8 cellular contexts compared by ENCODE assay signal in the genomic region with DNA sequence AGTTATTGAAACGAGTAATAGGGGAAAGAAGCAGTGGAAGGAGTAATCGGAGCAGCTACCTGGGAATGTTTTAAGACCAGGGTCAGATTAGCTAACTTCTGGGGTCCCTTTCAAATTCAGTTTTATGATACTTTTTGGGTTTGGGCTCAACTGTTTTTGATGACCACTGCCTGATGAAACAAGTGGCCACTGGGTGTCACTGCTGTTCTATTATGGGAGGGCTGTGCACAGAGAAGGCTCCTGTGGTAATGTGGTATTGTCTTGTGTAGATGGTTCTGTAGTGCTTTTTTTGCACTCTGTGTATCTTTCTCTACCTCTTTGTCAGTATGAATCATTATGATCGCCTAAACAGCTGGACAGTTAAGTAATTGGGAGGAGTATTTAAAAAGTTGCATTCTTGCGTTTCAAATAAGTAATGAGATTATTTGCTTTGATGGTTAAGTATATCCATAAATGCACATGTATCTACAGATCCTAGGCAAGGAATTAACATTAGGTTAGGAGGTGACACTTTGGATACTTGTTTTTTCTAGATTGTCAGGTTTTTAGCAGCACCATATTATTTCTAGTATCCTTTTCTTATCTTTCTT.
DNase-seq lines count a peak whose midpoint lies in the region; ATAC-seq and TF ChIP-seq lines count a peak whose summit lies in the region.

No MANE protein-coding gene starts in this region.

- no peak for TF ChIP-seq POLR2A in vagina (IDR thresholded peaks at IDR 0.05)

- no peaks in the 10 kb centered on the region for H4K20me1 ChIP-seq in neural cell (ENCODE audit: insufficient read depth)

- DNase-seq in BE2C = peak; percentile 57
- DNase-seq in NCI-H1417 (lab: John Stamatoyannopoulos, UW) = peak in 2 of 3 experiments; percentile 58 to 87
- peak; percentile 80 for DNase-seq in fibroblast of mammary gland (ENCODE audit: low read depth)
- no peak for DNase-seq in vagina (ENCODE audit: extremely low spot score in 2 of 2)

- H2AFZ ChIP-seq in neural cell (ENCODE audit: low read depth, low read length) = no peak overlapping the region

- H3K4me1 ChIP-seq in BE2C = no peaks in the 10 kb centered on the region
- H3K4me1 ChIP-seq in vagina = no peaks in the 10 kb centered on the region

- intact Hi-C loops in vagina (cut with DNase I) = no loop called here

- H3K27me3 ChIP-seq in BE2C = no peaks in the 10 kb centered on the region
- H3K27me3 ChIP-seq in neural cell (ENCODE audit: insufficient read depth, low read depth, low read length) = no peaks in the 10 kb centered on the region
- no peaks in the 10 kb centered on the region for H3K27me3 ChIP-seq in vagina

- no peaks in the 10 kb centered on the region for H3K79me2 ChIP-seq in neural cell (replicated peaks; ENCODE audit: insufficient read depth, low read length)

- H3K4me3 ChIP-seq in BE2C (ENCODE audit: low read depth, low read length) (no peak overlapping the region), fibroblast of mammary gland (ENCODE audit: control insufficient read depth, low read depth, low read length) (no peak overlapping the region), neural cell (ENCODE audit: low read length) (no peak overlapping the region), vagina (no peak overlapping the region)

- peak; percentile 84 for ATAC-seq in GM18519 (IDR thresholded peaks at IDR 0.05; ENCODE audit: low FRiP score, unreplicated experiment)
- ATAC-seq in HG02943 (IDR thresholded peaks at IDR 0.05; ENCODE audit: low read depth, unreplicated experiment) = peak; percentile 91

- H3F3A ChIP-seq in neural cell (ENCODE audit: insufficient read depth, low read length, poor library complexity, severe bottlenecking) = no peaks in the 10 kb centered on the region

- H3K36me3 ChIP-seq in BE2C = no peaks in the 10 kb centered on the region
- H3K36me3 ChIP-seq in neural cell (ENCODE audit: insufficient read depth, low read length) = no peaks in the 10 kb centered on the region
- no peaks in the 10 kb centered on the region for H3K36me3 ChIP-seq in vagina

- H3K9me3 ChIP-seq in BE2C (no peaks in the 10 kb centered on the region; the same call in 1 of the 2 replicates), neural cell (ENCODE audit: low read length) (no peaks in the 10 kb centered on the region), vagina (no peaks in the 10 kb centered on the region)

- TF ChIP-seq RAD21 in neural cell (conservative IDR thresholded peaks at IDR 0.05) = peak; percentile 97

- H3K9me2 ChIP-seq in neural cell (ENCODE audit: insufficient read depth, low read length) = no peaks in the 10 kb centered on the region

- H3K4me2 ChIP-seq in neural cell (ENCODE audit: low read length) = no peak overlapping the region

- no peak for TF ChIP-seq EP300 in neural cell (conservative IDR thresholded peaks at IDR 0.05; ENCODE audit: poor library complexity, severe bottlenecking)

- TF ChIP-seq CTCF in BE2C (IDR thresholded peaks at IDR 0.05; ENCODE audit: low read depth, low read length) = peak; percentile 78
- TF ChIP-seq CTCF in VCaP (conservative IDR thresholded peaks at IDR 0.05) = peak; percentile 97
- TF ChIP-seq CTCF in fibroblast of mammary gland (conservative IDR thresholded peaks at IDR 0.05; ENCODE audit: control insufficient read depth, insufficient read depth, low read depth, low read length) = peak; percentile 89
- TF ChIP-seq CTCF in neural cell (IDR thresholded peaks at IDR 0.05; ENCODE audit: poor library complexity, severe bottlenecking) = peak; percentile 92
- peak in 2 of 3 experiments; percentile 32 to 37 for TF ChIP-seq CTCF in vagina (IDR thresholded peaks at IDR 0.05)

- no peak overlapping the region for H3K9ac ChIP-seq in neural cell (ENCODE audit: low read length)

- H3K27ac ChIP-seq in VCaP (no peak overlapping the region), neural cell (ENCODE audit: low read length) (no peak overlapping the region), vagina (no peak overlapping the region)

TF ChIP-seq in neural cell, 6 proteins besides CTCF, POLR2A, EP300 and RAD21:
- TF ChIP-seq TAF1 (IDR thresholded peaks at IDR 0.05; ENCODE audit: low read depth) (no peak), SMC3 (conservative IDR thresholded peaks at IDR 0.05; ENCODE audit: poor library complexity) (peak; percentile 96)

Comparison
In these comparisons a context has a peak if more than half of its experiments do, and no peak if none do; other contexts are left out.
1. DNase-seq: peak in BE2C (single experiment), NCI-H1417 (2 of 3) and fibroblast of mammary gland (single experiment); none in vagina (0 of 2).
2. CTCF ChIP-seq: peak in every context shown above with its lines; median percentile 97 in VCaP; 92 in neural cell; 89 in fibroblast of mammary gland; 78 in BE2C; 34 in vagina.